Comparison of ENCODE assay signal across 8 cellular contexts in the genomic region with DNA sequence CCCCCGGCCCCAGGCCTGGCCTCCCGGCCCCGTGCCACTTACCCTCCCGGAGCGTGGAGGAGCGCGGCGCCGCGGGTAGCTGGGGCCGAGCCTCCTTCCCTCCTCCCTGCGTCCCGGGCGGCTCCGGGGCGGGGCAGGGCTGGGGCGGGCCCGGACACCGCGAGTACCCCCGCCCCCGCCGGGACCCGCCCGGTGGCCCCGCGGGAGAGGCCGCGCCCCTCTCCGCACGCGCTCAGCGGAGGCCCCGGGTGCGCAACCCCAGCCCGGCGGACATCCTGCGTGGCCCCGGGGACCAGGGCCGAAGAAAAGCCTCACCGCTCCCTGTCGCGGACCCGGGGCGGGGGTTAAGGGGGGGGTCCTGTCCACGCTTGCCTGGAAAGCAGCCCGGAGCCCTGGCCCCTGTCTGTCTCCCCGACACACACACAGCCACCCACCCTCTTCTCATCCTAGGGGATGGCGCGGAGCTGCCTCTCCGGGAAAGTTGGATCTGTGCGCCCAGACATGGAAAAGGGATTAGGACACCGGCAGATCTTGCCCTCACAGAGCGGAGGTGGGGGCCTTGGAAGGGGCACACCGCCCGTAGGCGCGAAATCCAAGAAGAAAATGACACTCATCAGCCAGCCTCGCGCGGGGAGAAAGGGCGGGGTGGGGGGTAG. TPM values are rescaled to one million over a fixed set of nuclear protein-coding genes. Genes with fewer than 3 reads are reported as not detected.
DNase-seq lines count a peak whose midpoint lies in the region; ATAC-seq and TF ChIP-seq lines count a peak whose summit lies in the region.

A gene with protein sequence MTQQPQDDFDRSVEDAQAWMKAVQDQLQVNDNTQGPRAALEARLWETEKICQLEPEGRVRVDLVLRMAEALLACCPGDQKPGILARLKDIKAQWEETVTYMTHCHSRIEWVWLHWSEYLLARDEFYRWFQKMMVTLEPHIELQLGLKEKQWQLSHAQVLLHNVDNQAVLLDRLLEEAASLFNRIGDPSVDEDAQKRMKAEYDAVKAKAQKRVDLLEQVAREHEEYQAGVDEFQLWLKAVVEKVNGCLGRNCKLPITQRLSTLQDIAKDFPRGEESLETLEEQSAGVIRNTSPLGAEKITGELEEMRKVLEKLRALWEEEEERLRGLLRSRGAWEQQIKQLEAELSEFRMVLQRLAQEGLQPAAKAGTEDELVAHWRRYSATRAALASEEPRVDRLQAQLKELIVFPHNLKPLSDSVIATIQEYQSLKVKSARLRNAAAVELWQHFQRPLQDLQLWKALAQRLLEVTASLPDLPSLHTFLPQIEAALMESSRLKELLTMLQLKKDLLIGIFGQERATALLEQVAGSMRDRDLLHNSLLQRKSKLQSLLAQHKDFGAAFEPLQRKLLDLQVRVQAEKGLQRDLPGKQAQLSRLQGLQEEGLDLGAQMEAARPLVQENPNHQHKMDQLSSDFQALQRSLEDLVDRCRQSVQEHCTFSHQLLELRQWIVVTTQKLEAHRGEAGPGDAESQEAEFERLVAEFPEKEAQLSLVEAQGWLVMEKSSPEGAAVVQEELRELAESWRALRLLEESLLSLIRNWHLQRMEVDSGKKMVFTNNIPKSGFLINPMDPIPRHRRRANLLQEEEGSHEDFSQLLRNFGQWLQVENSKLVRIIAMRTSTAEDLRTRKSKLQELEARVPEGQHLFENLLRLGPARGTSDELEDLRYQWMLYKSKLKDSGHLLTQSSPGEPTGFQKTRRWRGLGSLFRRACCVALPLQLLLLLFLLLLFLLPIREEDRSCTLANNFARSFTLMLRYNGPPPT (minus strand): TSS at position 97 of the 656 bp plus-strand sequence. CDS start 40,829 bp downstream, outside the sequence.

- H3K9me3 Mint-ChIP-seq in activated naive CD4-positive, alpha-beta T cell treated with anti-CD3 and anti-CD28 coated beads, Interleukin-2, amount 50 U/mL, for 24 hours = no peaks in the 10 kb centered on the region
- no peaks in the 10 kb centered on the region for H3K9me3 Mint-ChIP-seq in progenitor cell of endocrine pancreas (ENCODE audit: low read depth)

- no peak for TF ChIP-seq CTCF in cardiac muscle cell (IDR thresholded peaks at IDR 0.05; ENCODE audit: low read depth, low read length)
- no peak for TF ChIP-seq CTCF in progenitor cell of endocrine pancreas (IDR thresholded peaks at IDR 0.05; ENCODE audit: unreplicated experiment)

- H3K9me3 ChIP-seq in cardiac muscle cell (ENCODE audit: low read depth) = no peaks in the 10 kb centered on the region

- peaks cover 15% of the 10 kb centered on the region for H3K4me1 ChIP-seq in cardiac muscle cell (ENCODE audit: low read depth)

- DNase-seq in NCI-H748 (lab: John Stamatoyannopoulos, UW; ENCODE audit: unreplicated experiment) (peak; percentile 49), cardiac muscle cell (ENCODE audit: low read depth in 1 of 2, low spot score in 1 of 2) (peak; percentile 52 to 55), progenitor cell of endocrine pancreas (ENCODE audit: low spot score, unreplicated experiment) (no peak), cerebellar cortex (ENCODE audit: low spot score) (no peak)

- no peaks in the 10 kb centered on the region for H3K36me3 ChIP-seq in cardiac muscle cell

- H3K27ac Mint-ChIP-seq in activated naive CD4-positive, alpha-beta T cell treated with anti-CD3 and anti-CD28 coated beads, Interleukin-2, amount 50 U/mL, for 24 hours = peak within 1 kb of the TSS; percentile 84
- no peak within 1 kb of the TSS for H3K27ac Mint-ChIP-seq in progenitor cell of endocrine pancreas

- peak; percentile 3 for ATAC-seq in GM18499 (IDR thresholded peaks at IDR 0.05; ENCODE audit: insufficient read depth, unreplicated experiment)
- peak; percentile 41 for ATAC-seq in HG02571 (IDR thresholded peaks at IDR 0.05; ENCODE audit: unreplicated experiment)
- ATAC-seq in HG03378 (IDR thresholded peaks at IDR 0.05; ENCODE audit: unreplicated experiment) = no peak

- no peaks in the 10 kb centered on the region for H3K36me3 Mint-ChIP-seq in activated naive CD4-positive, alpha-beta T cell treated with anti-CD3 and anti-CD28 coated beads, Interleukin-2, amount 50 U/mL, for 24 hours
- H3K36me3 Mint-ChIP-seq in progenitor cell of endocrine pancreas (ENCODE audit: insufficient read depth) = no peaks in the 10 kb centered on the region

- no peaks in the 10 kb centered on the region for H3K27me3 Mint-ChIP-seq in activated naive CD4-positive, alpha-beta T cell treated with anti-CD3 and anti-CD28 coated beads, Interleukin-2, amount 50 U/mL, for 24 hours
- peaks cover 54% of the 10 kb centered on the region for H3K27me3 Mint-ChIP-seq in progenitor cell of endocrine pancreas

- H3K4me1 Mint-ChIP-seq in activated naive CD4-positive, alpha-beta T cell treated with anti-CD3 and anti-CD28 coated beads, Interleukin-2, amount 50 U/mL, for 24 hours = peaks cover 68% of the 10 kb centered on the region
- peaks cover 6% of the 10 kb centered on the region for H3K4me1 Mint-ChIP-seq in progenitor cell of endocrine pancreas (ENCODE audit: low read depth)

- peak within 1 kb of the TSS; percentile 86 for H3K4me3 Mint-ChIP-seq in activated naive CD4-positive, alpha-beta T cell treated with anti-CD3 and anti-CD28 coated beads, Interleukin-2, amount 50 U/mL, for 24 hours
- H3K4me3 Mint-ChIP-seq in progenitor cell of endocrine pancreas (ENCODE audit: low read depth) = peak within 1 kb of the TSS; percentile 71

- H3K4me3 ChIP-seq in cardiac muscle cell = peak within 1 kb of the TSS; percentile 73

- no peaks in the 10 kb centered on the region for H3K27me3 ChIP-seq in cardiac muscle cell

- H3K27ac ChIP-seq in cardiac muscle cell = no peak within 1 kb of the TSS

RNA-seq across cellular contexts. Expression of the gene that starts here (rescaled TPM):
- 0.42 and 2.0 TPM in 2 replicates for total RNA-seq in cardiac muscle cell
- polyA plus RNA-seq in cardiac muscle cell = 0.09 and 0.45 TPM in 2 replicates
- 0.31 and 0.44 TPM in 2 replicates for total RNA-seq in progenitor cell of endocrine pancreas

Comparison
In these comparisons a context has a peak if more than half of its experiments do, and no peak if none do; other contexts are left out.
1. DNase-seq: peak in NCI-H748 (single experiment) and cardiac muscle cell (2 of 2); none in progenitor cell of endocrine pancreas (single experiment) and cerebellar cortex (single experiment).